ENCODE assay signal across 8 cellular contexts in genomic region chr11:87290304-87290922, GRCh38.
DNase-seq lines count a peak whose midpoint lies in the region; ATAC-seq and TF ChIP-seq lines count a peak whose summit lies in the region.

No MANE protein-coding gene starts in this region.

- H3K4me1 Mint-ChIP-seq in activated CD8-positive, alpha-beta T cell treated with anti-CD3 and anti-CD28 coated beads for 36 hours (ENCODE audit: low read depth): no peaks in the 10 kb centered on the region
- H3K4me1 Mint-ChIP-seq in activated CD8-positive, alpha-beta T cell treated with anti-CD3 and anti-CD28 coated beads, Interleukin-2, amount 10 ng/mL, durations not matched to agents 7 days and 5 days (ENCODE audit: low read depth): no peaks in the 10 kb centered on the region
- peaks cover 7% of the 10 kb centered on the region for H3K4me1 Mint-ChIP-seq in stimulated activated memory B cell treated with anti-CD40 and anti-IgM and Interleukin-4, amounts not matched to agents 10 μg/mL and 1 μg/mL and 100 μg/mL, for 72 hours

- POLR2A ChIA-PET in activated CD8-positive, alpha-beta T cell treated with anti-CD3 and anti-CD28 coated beads for 36 hours (lab: Charles Lee): no interaction called here
- POLR2A ChIA-PET in activated CD8-positive, alpha-beta T cell treated with anti-CD3 and anti-CD28 coated beads, Interleukin-2, amount 10 ng/mL, durations not matched to agents 7 days and 5 days (lab: Charles Lee): no interaction called here

- DNase-seq in activated CD8-positive, alpha-beta T cell treated with anti-CD3 and anti-CD28 coated beads for 36 hours: no peak
- DNase-seq in activated CD8-positive, alpha-beta T cell treated with anti-CD3 and anti-CD28 coated beads, Interleukin-2, amount 10 ng/mL, durations not matched to agents 7 days and 5 days: no peak
- peak; percentile 43 for DNase-seq in MV-4-11 (lab: John Stamatoyannopoulos, UW)
- DNase-seq in foreskin melanocyte: peak; percentile 56
- peak; percentile 8 for DNase-seq in putamen (ENCODE audit: low spot score)

- peaks cover 4% of the 10 kb centered on the region for H3K36me3 Mint-ChIP-seq in activated CD8-positive, alpha-beta T cell treated with anti-CD3 and anti-CD28 coated beads for 36 hours (ENCODE audit: low read depth)
- peaks cover 3% of the 10 kb centered on the region for H3K36me3 Mint-ChIP-seq in activated CD8-positive, alpha-beta T cell treated with anti-CD3 and anti-CD28 coated beads, Interleukin-2, amount 10 ng/mL, durations not matched to agents 7 days and 5 days (ENCODE audit: low read depth)
- H3K36me3 Mint-ChIP-seq in stimulated activated memory B cell treated with anti-CD40 and anti-IgM and Interleukin-4, amounts not matched to agents 10 μg/mL and 1 μg/mL and 100 μg/mL, for 72 hours: peaks cover 2% of the 10 kb centered on the region

- no peak overlapping the region for H3K27ac Mint-ChIP-seq in activated CD8-positive, alpha-beta T cell treated with anti-CD3 and anti-CD28 coated beads for 36 hours
- H3K27ac Mint-ChIP-seq in activated CD8-positive, alpha-beta T cell treated with anti-CD3 and anti-CD28 coated beads, Interleukin-2, amount 10 ng/mL, durations not matched to agents 7 days and 5 days: no peak overlapping the region
- no peak overlapping the region for H3K27ac Mint-ChIP-seq in stimulated activated memory B cell treated with anti-CD40 and anti-IgM and Interleukin-4, amounts not matched to agents 10 μg/mL and 1 μg/mL and 100 μg/mL, for 72 hours

- no peak for ATAC-seq in activated CD8-positive, alpha-beta T cell treated with anti-CD3 and anti-CD28 coated beads for 36 hours
- no peak for ATAC-seq in activated CD8-positive, alpha-beta T cell treated with anti-CD3 and anti-CD28 coated beads, Interleukin-2, amount 10 ng/mL, durations not matched to agents 7 days and 5 days
- ATAC-seq in SK-N-SH treated with all-trans-retinoic acid at 6 μM for 48 hours (peak; percentile 65), GM19452 (IDR thresholded peaks at IDR 0.05; ENCODE audit: unreplicated experiment) (no peak)
- ATAC-seq in stimulated activated memory B cell treated with anti-CD40 and anti-IgM and Interleukin-4, amounts not matched to agents 10 μg/mL and 1 μg/mL and 100 μg/mL, for 72 hours: no peak

- CTCF ChIA-PET in activated CD8-positive, alpha-beta T cell treated with anti-CD3 and anti-CD28 coated beads for 36 hours (lab: Charles Lee): interaction anchor here (0.7 to 4.4 kb wide), 10 partner anchors 19 to 355 kb away, joined by 3 to 32 read pairs (median 4); partner anchors contain the start of gene FZD4
- CTCF ChIA-PET in activated CD8-positive, alpha-beta T cell treated with anti-CD3 and anti-CD28 coated beads, Interleukin-2, amount 10 ng/mL, durations not matched to agents 7 days and 5 days (lab: Charles Lee): interaction anchor here (0.6 to 3.1 kb wide), 5 partner anchors 295 to 355 kb away, joined by 3 to 13 read pairs (median 3); no protein-coding TSS in a partner anchor

- no peak overlapping the region for H3K4me3 Mint-ChIP-seq in activated CD8-positive, alpha-beta T cell treated with anti-CD3 and anti-CD28 coated beads for 36 hours
- H3K4me3 Mint-ChIP-seq in activated CD8-positive, alpha-beta T cell treated with anti-CD3 and anti-CD28 coated beads, Interleukin-2, amount 10 ng/mL, durations not matched to agents 7 days and 5 days: no peak overlapping the region
- H3K4me3 Mint-ChIP-seq in stimulated activated memory B cell treated with anti-CD40 and anti-IgM and Interleukin-4, amounts not matched to agents 10 μg/mL and 1 μg/mL and 100 μg/mL, for 72 hours: no peak overlapping the region

- peak; percentile 84 for TF ChIP-seq CTCF in activated CD8-positive, alpha-beta T cell treated with anti-CD3 and anti-CD28 coated beads for 36 hours (IDR thresholded peaks at IDR 0.05)

- no peaks in the 10 kb centered on the region for H3K27me3 Mint-ChIP-seq in activated CD8-positive, alpha-beta T cell treated with anti-CD3 and anti-CD28 coated beads for 36 hours
- H3K27me3 Mint-ChIP-seq in activated CD8-positive, alpha-beta T cell treated with anti-CD3 and anti-CD28 coated beads, Interleukin-2, amount 10 ng/mL, durations not matched to agents 7 days and 5 days (ENCODE audit: low read depth): no peaks in the 10 kb centered on the region
- no peaks in the 10 kb centered on the region for H3K27me3 Mint-ChIP-seq in stimulated activated memory B cell treated with anti-CD40 and anti-IgM and Interleukin-4, amounts not matched to agents 10 μg/mL and 1 μg/mL and 100 μg/mL, for 72 hours

- no peaks in the 10 kb centered on the region for H3K9me3 Mint-ChIP-seq in activated CD8-positive, alpha-beta T cell treated with anti-CD3 and anti-CD28 coated beads for 36 hours
- H3K9me3 Mint-ChIP-seq in activated CD8-positive, alpha-beta T cell treated with anti-CD3 and anti-CD28 coated beads, Interleukin-2, amount 10 ng/mL, durations not matched to agents 7 days and 5 days (ENCODE audit: insufficient read depth): no peaks in the 10 kb centered on the region
- H3K9me3 Mint-ChIP-seq in stimulated activated memory B cell treated with anti-CD40 and anti-IgM and Interleukin-4, amounts not matched to agents 10 μg/mL and 1 μg/mL and 100 μg/mL, for 72 hours: no peaks in the 10 kb centered on the region

- intact Hi-C loops in activated CD8-positive, alpha-beta T cell treated with anti-CD3 and anti-CD28 coated beads for 36 hours (cut with micrococcal nuclease): loop anchor here (2.0 to 5.0 kb wide), 2 partner anchors 313 to 352 kb away; no protein-coding TSS in a partner anchor

TF ChIP-seq in SK-N-SH treated with all-trans-retinoic acid at 6 μM for 48 hours, 23 proteins besides CTCF, POLR2A, EP300 and RAD21 (continues in another document):
- TF ChIP-seq PPARA (CRISPR knock-in tag; IDR thresholded peaks at IDR 0.05; ENCODE audit: borderline replicate concordance) (no peak), ESRRG (CRISPR knock-in tag; IDR thresholded peaks at IDR 0.05) (no peak), CSDC2 (CRISPR knock-in tag; IDR thresholded peaks at IDR 0.05) (no peak), ISL1 (CRISPR knock-in tag; IDR thresholded peaks at IDR 0.05) (no peak), TSHZ2 (CRISPR knock-in tag; IDR thresholded peaks at IDR 0.05) (no peak), OSR1 (CRISPR knock-in tag; IDR thresholded peaks at IDR 0.05) (no peak), TOX (CRISPR knock-in tag; IDR thresholded peaks at IDR 0.05; ENCODE audit: borderline replicate concordance) (no peak), SNAI2 (CRISPR knock-in tag; IDR thresholded peaks at IDR 0.05) (no peak), ARNTL (CRISPR knock-in tag; IDR thresholded peaks at IDR 0.05; ENCODE audit: borderline replicate concordance, low read depth) (no peak), POU6F1 (CRISPR knock-in tag; IDR thresholded peaks at IDR 0.05; ENCODE audit: borderline replicate concordance, low read depth) (no peak), CSRNP3 (CRISPR knock-in tag; IDR thresholded peaks at IDR 0.05) (no peak), ZFP3 (CRISPR knock-in tag; IDR thresholded peaks at IDR 0.05) (no peak)

Comparison
In these comparisons a context has a peak if more than half of its experiments do, and no peak if none do; other contexts are left out.
1. DNase-seq: peak in MV-4-11 (single experiment), foreskin melanocyte (single experiment) and putamen (single experiment); none in activated CD8-positive, alpha-beta T cell treated with anti-CD3 and anti-CD28 coated beads for 36 hours (single experiment) and activated CD8-positive, alpha-beta T cell treated with anti-CD3 and anti-CD28 coated beads, Interleukin-2, amount 10 ng/mL, durations not matched to agents 7 days and 5 days (single experiment).